14 cellular contexts compared by ENCODE assay signal in genomic region chr1:10765734-10766478, GRCh38. TPM values are rescaled to one million over a fixed set of nuclear protein-coding genes. Genes with fewer than 3 reads are reported as not detected.
DNase-seq lines count a peak whose midpoint lies in the region; ATAC-seq and TF ChIP-seq lines count a peak whose summit lies in the region.
"Had no signal": no experiment of that assay in that cellular context is flagged by ENCODE, and none has a peak within 500 bp of the region (broad histone marks: within the 10 kb centered on the region; RNA-seq: fewer than 3 reads in every experiment).

No MANE protein-coding gene starts in this region.

- H3K9me3 ChIP-seq in breast epithelium (no peaks in the 10 kb centered on the region), mucosa of descending colon (no peaks in the 10 kb centered on the region)
- H3K9me3 ChIP-seq: adrenal gland had no signal

- H3K4me3 ChIP-seq in breast epithelium: peak overlapping the region in 1 of 3 donors; percentile 15
- H3K4me3 ChIP-seq in mucosa of descending colon: no peak overlapping the region
- H3K4me3 ChIP-seq: adrenal gland, hepatocyte had no signal

- peak; percentile 77 for ATAC-seq in mucosa of descending colon

- H3K27me3 ChIP-seq in breast epithelium: no peaks in the 10 kb centered on the region
- H3K27me3 ChIP-seq: adrenal gland, hepatocyte had no signal

- peak; percentile 94 for DNase-seq in COLO668 (lab: John Stamatoyannopoulos, UW; ENCODE audit: unreplicated experiment)
- peak; percentile 35 for DNase-seq in NCI-H2081 treated with DMSO at 0.1 percent for 48 hours (lab: John Stamatoyannopoulos, UW)
- peak in 1 of 2 donors; percentile 78 for DNase-seq in breast epithelium (ENCODE audit: low spot score in 2 of 2)
- DNase-seq in mucosa of descending colon: peak in 2 of 3 donors; percentile 80 to 89
- DNase-seq in SK-N-DZ (ENCODE audit: low spot score): no peak
- no peak for DNase-seq in G401 (ENCODE audit: low spot score)
- no peak for DNase-seq in NCI-H526 treated with DMSO at 0.1 percent for 48 hours (lab: John Stamatoyannopoulos, UW)
- DNase-seq in cortex of kidney (lab: John Stamatoyannopoulos, UW): no peak
- DNase-seq: activated CD8-positive, alpha-beta memory T cell treated with anti-CD3 and anti-CD28 coated beads, Interleukin-2, amount 50 U/mL, for 48 hours; adrenal gland; effector CD4-positive, alpha-beta T cell; SHP77; trophoblast cell had no signal

- no peak for TF ChIP-seq POLR2A in breast epithelium (IDR thresholded peaks at IDR 0.05)

- H3K4me1 ChIP-seq in breast epithelium: peaks cover 0 to 22% of the 10 kb centered on the region in 2 donors
- H3K4me1 ChIP-seq in mucosa of descending colon (ENCODE audit: low read depth): peaks cover 48% of the 10 kb centered on the region
- H3K4me1 ChIP-seq: adrenal gland had no signal

- peak overlapping the region; percentile 78 to 80 for H3K27ac ChIP-seq in breast epithelium
- H3K27ac ChIP-seq: adrenal gland, hepatocyte had no signal

- intact Hi-C loops in breast epithelium (cut with DNase I; ENCODE audit: low total_unique reads) (no loop called here), mucosa of descending colon (cut with DNase I, micrococcal nuclease) (no loop called here)

- H3K36me3 ChIP-seq in breast epithelium (no peaks in the 10 kb centered on the region), mucosa of descending colon (ENCODE audit: low read depth) (no peaks in the 10 kb centered on the region)
- H3K36me3 ChIP-seq: adrenal gland had no signal

- TF ChIP-seq CTCF in breast epithelium (IDR thresholded peaks at IDR 0.05) (no peak), mucosa of descending colon (IDR thresholded peaks at IDR 0.05) (no peak)

- in situ Hi-C loops in G401 (cut with HindIII; ENCODE audit: low sequenced_read_pairs): no loop called here

RNA-seq across cellular contexts. Expression of gene CASZ1, which starts 30.5 kb away (rescaled TPM):
- 10 to 100 TPM in 2 of 3 donors, 1 to 10 TPM in 1; 1.1 to 39.1 (median 32.4) TPM for total RNA-seq in breast epithelium
- 100 to 1,000 TPM in 1 of 3 donors, 10 to 100 TPM in 2; 66.5 to 110 (median 84.5) TPM for total RNA-seq in mucosa of descending colon
- polyA plus RNA-seq in SK-N-DZ (2014; cell fraction: cytosol; rRNA removed): 0.92 and 1.3 TPM in 2 replicates
- 0.47 and 2.3 TPM in 2 replicates for polyA plus RNA-seq in SK-N-DZ (2014; cell fraction: nucleus; rRNA removed)
- 2.2 and 7.4 TPM in 2 replicates for total RNA-seq in G401 (2014; rRNA removed; shearing (Covaris generic))

Comparison
In these comparisons a context has a peak if more than half of its experiments do, and no peak if none do; other contexts are left out.
1. DNase-seq: peak in COLO668 (single experiment), NCI-H2081 treated with DMSO at 0.1 percent for 48 hours (single experiment) and mucosa of descending colon (2 of 3); none in SK-N-DZ (single experiment), G401 (single experiment), NCI-H526 treated with DMSO at 0.1 percent for 48 hours (single experiment) and cortex of kidney (single experiment).